8 cellular contexts compared by ENCODE assay signal in the genomic region with DNA sequence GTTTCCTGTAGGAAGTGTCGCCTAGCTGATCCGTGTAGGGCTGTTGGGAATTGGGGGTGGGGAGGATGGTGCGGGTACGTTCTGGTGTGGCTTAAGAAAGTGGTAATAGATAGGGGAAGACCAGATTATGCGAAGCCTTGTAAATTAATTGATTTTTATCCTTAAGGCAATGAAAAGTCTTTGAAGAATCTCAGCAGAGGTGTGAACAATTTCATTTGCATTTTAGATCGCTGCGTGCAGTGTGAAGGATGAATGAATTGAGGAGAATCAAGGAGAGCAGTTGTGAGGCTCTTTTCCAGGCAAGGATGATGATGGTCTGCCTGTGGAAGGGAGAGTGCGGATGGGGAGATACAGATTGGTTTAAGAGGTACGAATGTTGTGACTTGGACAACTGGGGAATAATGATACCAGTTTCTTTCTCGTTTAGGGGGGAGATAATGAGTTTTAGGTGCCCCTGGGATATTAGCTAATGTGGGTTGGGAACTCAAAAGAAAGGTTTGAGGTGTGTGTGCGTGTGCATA. TPM values are rescaled to one million over a fixed set of nuclear protein-coding genes. Genes with fewer than 3 reads are reported as not detected.
DNase-seq lines count a peak whose midpoint lies in the region; ATAC-seq and TF ChIP-seq lines count a peak whose summit lies in the region.

No MANE protein-coding gene starts in this region.

- POLR2A ChIA-PET in CD4-positive, alpha-beta T cell (lab: Charles Lee), result interaction anchor here (0.6 to 3.4 kb wide), 25 partner anchors 8 to 296 kb away, joined by 3 to 37 read pairs (median 4); partner anchors contain the start of genes ARHGAP30, B4GALT3, F11R and KLHDC9
- POLR2A ChIA-PET in activated CD4-positive, alpha-beta memory T cell treated with anti-CD3 and anti-CD28 coated beads for 36 hours (lab: Charles Lee), result interaction anchor here (0.5 to 2.7 kb wide), 10 partner anchors 20 to 143 kb away, joined by 3 to 16 read pairs (median 4); partner anchors contain the start of genes ARHGAP30, NDUFS2, PPOX and UFC1

- H3K9me3 ChIP-seq in CD4-positive, alpha-beta T cell (ENCODE audit: control insufficient read depth, low read length), result no peaks in the 10 kb centered on the region
- no peaks in the 10 kb centered on the region for H3K9me3 ChIP-seq in mucosa of rectum (ENCODE audit: control insufficient read depth in 2 of 2, low read length in 2 of 2)

- no peak for DNase-seq in CD4-positive, alpha-beta T cell
- DNase-seq in brain microvascular endothelial cell, result no peak
- no peak for DNase-seq in NCI-H1436 (lab: John Stamatoyannopoulos, UW)
- no peak for DNase-seq in stimulated activated CD4-positive, alpha-beta T cell treated with anti-CD3 and anti-CD28 coated beads, Interleukin-12 subunit alpha, Interleukin-12 subunit beta, amount 100 ng/mL, for 4 hours
- DNase-seq in activated CD4-positive, alpha-beta memory T cell treated with anti-CD3 and anti-CD28 coated beads for 36 hours, result no peak

- peaks cover 36% of the 10 kb centered on the region for H3K4me1 Mint-ChIP-seq in CD4-positive, alpha-beta T cell (ENCODE audit: low read depth)
- peaks cover 36% of the 10 kb centered on the region for H3K4me1 Mint-ChIP-seq in activated CD4-positive, alpha-beta memory T cell treated with anti-CD3 and anti-CD28 coated beads for 36 hours (ENCODE audit: low read depth)

- H3K27ac Mint-ChIP-seq in CD4-positive, alpha-beta T cell, result no peak overlapping the region
- no peak overlapping the region for H3K27ac Mint-ChIP-seq in activated CD4-positive, alpha-beta memory T cell treated with anti-CD3 and anti-CD28 coated beads for 36 hours

- TF ChIP-seq CTCF in CD4-positive, alpha-beta T cell (IDR thresholded peaks at IDR 0.05), result no peak
- TF ChIP-seq CTCF in brain microvascular endothelial cell (IDR thresholded peaks at IDR 0.05; ENCODE audit: low read depth, low read length, missing control alignments), result no peak

- no peak overlapping the region for H3K4me3 Mint-ChIP-seq in CD4-positive, alpha-beta T cell
- no peak overlapping the region for H3K4me3 Mint-ChIP-seq in activated CD4-positive, alpha-beta memory T cell treated with anti-CD3 and anti-CD28 coated beads for 36 hours

- peak; percentile 4 for ATAC-seq in CD4-positive, alpha-beta T cell (ENCODE audit: poor library complexity)
- ATAC-seq in HG03439 (IDR thresholded peaks at IDR 0.05; ENCODE audit: unreplicated experiment) (peak; percentile 17), GM18867 (IDR thresholded peaks at IDR 0.05; ENCODE audit: unreplicated experiment) (no peak)

- peak overlapping the region; percentile 79 for H3K27ac ChIP-seq in CD4-positive, alpha-beta T cell (ENCODE audit: low read depth, low read length)
- H3K27ac ChIP-seq in brain microvascular endothelial cell (peak overlapping the region; percentile 94), mucosa of rectum (ENCODE audit: low read depth in 2 of 2, low read length in 2 of 2) (peak overlapping the region; percentile 93 to 96)

- in situ Hi-C loops in brain microvascular endothelial cell (cut with HindIII; ENCODE audit: low pct_ligation_motif_present, low sequenced_read_pairs), result loop anchor here (25.0 kb wide), 1 partner anchor 96 kb away; the partner anchor contains the start of genes TSTD1 and USF1

- H3K9ac ChIP-seq in mucosa of rectum (ENCODE audit: low read depth in 1 of 2, low read length in 2 of 2), result peak overlapping the region; percentile 82 to 87

- H3K4me3 ChIP-seq in brain microvascular endothelial cell (ENCODE audit: low read depth, low read length) (peak overlapping the region; percentile 92), mucosa of rectum (ENCODE audit: low read length in 2 of 2) (peak overlapping the region; percentile 85 to 92)

- CTCF ChIA-PET in CD4-positive, alpha-beta T cell (lab: Charles Lee), result interaction anchor here (0.7 to 2.5 kb wide), 6 partner anchors 21 to 92 kb away, joined by 3 to 8 read pairs (median 4); partner anchors contain the start of genes NDUFS2, PPOX, TOMM40L and UFC1
- CTCF ChIA-PET in activated CD4-positive, alpha-beta memory T cell treated with anti-CD3 and anti-CD28 coated beads for 36 hours (lab: Charles Lee), result interaction anchor here (0.7 to 4.3 kb wide), 11 partner anchors 12 to 294 kb away, joined by 3 to 22 read pairs (median 5); partner anchors contain the start of genes ARHGAP30, KLHDC9, PPOX and UFC1

- peaks cover 10 to 11% of the 10 kb centered on the region in 2 donors for H3K4me1 ChIP-seq in mucosa of rectum (ENCODE audit: control insufficient read depth in 2 of 2, insufficient read depth in 2 of 2, low read length in 2 of 2)

- H3K36me3 Mint-ChIP-seq in CD4-positive, alpha-beta T cell (ENCODE audit: low read depth), result peaks cover 33% of the 10 kb centered on the region
- H3K36me3 Mint-ChIP-seq in activated CD4-positive, alpha-beta memory T cell treated with anti-CD3 and anti-CD28 coated beads for 36 hours, result peaks cover 16% of the 10 kb centered on the region

- H3K27me3 Mint-ChIP-seq in CD4-positive, alpha-beta T cell, result no peaks in the 10 kb centered on the region
- H3K27me3 Mint-ChIP-seq in activated CD4-positive, alpha-beta memory T cell treated with anti-CD3 and anti-CD28 coated beads for 36 hours, result no peaks in the 10 kb centered on the region

- intact Hi-C loops in CD4-positive, alpha-beta T cell (cut with DNase I, micrococcal nuclease), result loop anchor here (5.0 to 10.0 kb wide), 2 partner anchors 34 to 848 kb away; partner anchors contain the start of genes PPOX (in 2 of the 2) and PEX19 (in 1 of the 2)
- intact Hi-C loops in activated CD4-positive, alpha-beta memory T cell treated with anti-CD3 and anti-CD28 coated beads for 36 hours (cut with micrococcal nuclease), result loop anchor here (5.0 kb wide), 1 partner anchor 296 kb away; no protein-coding TSS in a partner anchor

- no peaks in the 10 kb centered on the region for H3K27me3 ChIP-seq in CD4-positive, alpha-beta T cell (ENCODE audit: control insufficient read depth, insufficient read depth, low read length)
- H3K27me3 ChIP-seq in brain microvascular endothelial cell (replicated peaks) (no peaks in the 10 kb centered on the region), mucosa of rectum (ENCODE audit: control insufficient read depth in 2 of 2, insufficient read depth in 2 of 2, low read length in 2 of 2) (no peaks in the 10 kb centered on the region)

- no peaks in the 10 kb centered on the region for H3K9me3 Mint-ChIP-seq in CD4-positive, alpha-beta T cell
- no peaks in the 10 kb centered on the region for H3K9me3 Mint-ChIP-seq in activated CD4-positive, alpha-beta memory T cell treated with anti-CD3 and anti-CD28 coated beads for 36 hours

- H3K36me3 ChIP-seq in brain microvascular endothelial cell (replicated peaks) (peaks cover 7% of the 10 kb centered on the region), mucosa of rectum (ENCODE audit: control insufficient read depth in 2 of 2, insufficient read depth in 2 of 2, low read length in 2 of 2) (peaks cover 9 to 12% of the 10 kb centered on the region in 2 donors)

RNA-seq across cellular contexts. Expression of gene DEDD, which starts 0.8 kb away (rescaled TPM):
- 10 to 100 TPM; 35.5 to 36.6 TPM for total RNA-seq in CD4-positive, alpha-beta T cell
- total RNA-seq in activated CD4-positive, alpha-beta memory T cell treated with anti-CD3 and anti-CD28 coated beads for 36 hours, result 10 to 100 TPM; 35.0 to 40.2 TPM

RNA-seq across cellular contexts. Expression of gene NIT1, which starts 15.4 kb away (rescaled TPM):
- total RNA-seq in CD4-positive, alpha-beta T cell, result 10 to 100 TPM; 15.9 to 18.0 TPM
- 10 to 100 TPM; 65.2 to 66.5 TPM for total RNA-seq in activated CD4-positive, alpha-beta memory T cell treated with anti-CD3 and anti-CD28 coated beads for 36 hours

RNA-seq across cellular contexts. Expression of gene PFDN2, which starts 15.4 kb away (rescaled TPM):
- 10 to 100 TPM; 46.2 to 57.7 TPM for total RNA-seq in CD4-positive, alpha-beta T cell
- total RNA-seq in activated CD4-positive, alpha-beta memory T cell treated with anti-CD3 and anti-CD28 coated beads for 36 hours, result 100 to 1,000 TPM; 152 to 155 TPM

RNA-seq across cellular contexts. Expression of gene UFC1, which starts 20.5 kb away (rescaled TPM):
- total RNA-seq in CD4-positive, alpha-beta T cell, result 10 to 100 TPM; 96.6 to 97.8 TPM
- 10 to 100 TPM; 87.7 to 91.0 TPM for total RNA-seq in activated CD4-positive, alpha-beta memory T cell treated with anti-CD3 and anti-CD28 coated beads for 36 hours

RNA-seq across cellular contexts. Expression of gene USP21, which starts 26.0 kb away (rescaled TPM):
- 10 to 100 TPM; 44.4 to 45.6 TPM for total RNA-seq in CD4-positive, alpha-beta T cell
- total RNA-seq in activated CD4-positive, alpha-beta memory T cell treated with anti-CD3 and anti-CD28 coated beads for 36 hours, result 10 to 100 TPM; 25.4 to 28.6 TPM
